Comparison of ENCODE assay signal across 39 cellular contexts in the genomic region with DNA sequence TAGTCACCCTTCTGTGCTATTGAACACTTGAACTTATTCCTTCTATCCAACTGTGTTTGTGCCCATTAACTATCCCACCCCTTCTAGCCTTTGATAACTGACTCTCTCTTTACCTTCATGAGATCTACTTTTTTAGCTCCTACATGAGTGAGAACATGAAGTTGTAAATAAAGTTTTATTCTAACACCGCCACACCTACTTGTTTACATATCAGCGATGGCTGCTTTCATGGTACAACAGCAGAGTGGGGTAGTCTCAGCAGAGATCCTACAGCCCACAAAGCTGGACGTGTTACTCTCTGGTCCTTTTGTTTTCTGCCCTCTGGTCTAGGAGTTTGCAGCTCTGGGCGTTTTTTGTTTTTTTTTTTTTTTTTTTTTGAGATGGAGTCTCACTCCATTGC. TPM values are rescaled to one million over a fixed set of nuclear protein-coding genes. Genes with fewer than 3 reads are reported as not detected.
"Had no signal": no experiment of that assay in that cellular context is flagged by ENCODE, and none has a peak within 500 bp of the region (broad histone marks: within the 10 kb centered on the region; RNA-seq: fewer than 3 reads in every experiment).

No MANE protein-coding gene starts in this region.

- FAIRE-seq: bronchial epithelial cell, TTC549 had no signal

- ATAC-seq: activated CD4-positive, alpha-beta T cell treated with anti-CD3 and anti-CD28 coated beads for 36 hours; activated CD4-positive, CD25-positive, alpha-beta regulatory T cell treated with anti-CD3 and anti-CD28 coated beads, Interleukin-2, amount 50 U/mL, for 24 hours; activated CD8-positive, alpha-beta memory T cell treated with anti-CD3 and anti-CD28 coated beads, Interleukin-2, amount 10 ng/mL, durations not matched to agents 7 days and 5 days; activated CD8-positive, alpha-beta T cell treated with anti-CD3 and anti-CD28 coated beads, Interleukin-2, amount 10 ng/mL, durations not matched to agents 7 days and 5 days; activated naive CD8-positive, alpha-beta T cell treated with anti-CD3 and anti-CD28 coated beads, Interleukin-2, amount 50 U/mL, for 24 hours had no signal

- H3K27me3 ChIP-seq: ascending aorta, cardiac muscle cell had no signal

- H3K27ac Mint-ChIP-seq: activated CD4-positive, alpha-beta memory T cell treated with anti-CD3 and anti-CD28 coated beads, Interleukin-2, amount 10 ng/mL, durations not matched to agents 7 days and 5 days; activated CD4-positive, alpha-beta T cell treated with anti-CD3 and anti-CD28 coated beads for 36 hours; activated CD4-positive, alpha-beta T cell treated with anti-CD3 and anti-CD28 coated beads, Interleukin-2, amount 10 ng/mL, durations not matched to agents 7 days and 5 days; activated CD8-positive, alpha-beta memory T cell treated with anti-CD3 and anti-CD28 coated beads, Interleukin-2, amount 10 ng/mL, durations not matched to agents 7 days and 5 days; activated CD8-positive, alpha-beta T cell treated with anti-CD3 and anti-CD28 coated beads, Interleukin-2, amount 10 ng/mL, durations not matched to agents 7 days and 5 days; activated naive CD4-positive, alpha-beta T cell treated with anti-CD3 and anti-CD28 coated beads, Interleukin-2, amount 50 U/mL, for 24 hours; activated naive CD8-positive, alpha-beta T cell; activated naive CD8-positive, alpha-beta T cell treated with anti-CD3 and anti-CD28 coated beads, Interleukin-2, amount 10 ng/mL, durations not matched to agents 7 days and 5 days; activated naive CD8-positive, alpha-beta T cell treated with anti-CD3 and anti-CD28 coated beads, Interleukin-2, amount 50 U/mL, for 24 hours; activated T-cell treated with anti-CD3 and anti-CD28 coated beads, Interleukin-2, amount 50 U/mL, for 24 hours; activated T-helper 2 cell treated with anti-CD3 and anti-CD28 coated beads, Interferon-gamma antibody, Interleukin-2, Interleukin-4, amounts not matched to agents 10 μg/mL and 5 μg/mL and 100 μg/mL, durations not matched to agents 14 hours and 24 hours and 36 hours; brain; T-helper 1 cell treated with Interleukin-12 subunit alpha and Interleukin-12 subunit beta and Interleukin-4 antibody, amounts not matched to agents 30 μg/mL and 1 μg/mL, for 36 hours; T-helper 2 cell treated with Interferon-gamma antibody and Interleukin-4, amounts not matched to agents 5 μg/mL and 100 μg/mL, for 36 hours had no signal

- H3K9me3 ChIP-seq: ascending aorta had no signal

- H3K4me1 Mint-ChIP-seq: activated CD4-positive, alpha-beta memory T cell treated with anti-CD3 and anti-CD28 coated beads, Interleukin-2, amount 10 ng/mL, durations not matched to agents 7 days and 5 days; activated CD4-positive, alpha-beta T cell treated with anti-CD3 and anti-CD28 coated beads for 36 hours; activated CD4-positive, alpha-beta T cell treated with anti-CD3 and anti-CD28 coated beads, Interleukin-2, amount 10 ng/mL, durations not matched to agents 7 days and 5 days; activated CD8-positive, alpha-beta memory T cell treated with anti-CD3 and anti-CD28 coated beads, Interleukin-2, amount 10 ng/mL, durations not matched to agents 7 days and 5 days; activated naive CD4-positive, alpha-beta T cell treated with anti-CD3 and anti-CD28 coated beads, Interleukin-2, amount 50 U/mL, for 24 hours; activated naive CD8-positive, alpha-beta T cell treated with anti-CD3 and anti-CD28 coated beads, Interleukin-2, amount 10 ng/mL, durations not matched to agents 7 days and 5 days; activated naive CD8-positive, alpha-beta T cell treated with anti-CD3 and anti-CD28 coated beads, Interleukin-2, amount 50 U/mL, for 24 hours; brain; central memory CD8-positive, alpha-beta T cell had no signal

- H3K9me3 Mint-ChIP-seq: activated CD4-positive, alpha-beta memory T cell treated with anti-CD3 and anti-CD28 coated beads, Interleukin-2, amount 10 ng/mL, durations not matched to agents 7 days and 5 days; activated CD4-positive, alpha-beta T cell treated with anti-CD3 and anti-CD28 coated beads, Interleukin-2, amount 10 ng/mL, durations not matched to agents 7 days and 5 days; activated naive CD4-positive, alpha-beta T cell treated with anti-CD3 and anti-CD28 coated beads, Interleukin-2, amount 50 U/mL, for 24 hours; activated naive CD8-positive, alpha-beta T cell treated with anti-CD3 and anti-CD28 coated beads, Interleukin-2, amount 10 ng/mL, durations not matched to agents 7 days and 5 days; activated naive CD8-positive, alpha-beta T cell treated with anti-CD3 and anti-CD28 coated beads, Interleukin-2, amount 50 U/mL, for 24 hours; activated T-cell treated with anti-CD3 and anti-CD28 coated beads, Interleukin-2, amount 50 U/mL, for 24 hours; activated T-helper 2 cell treated with anti-CD3 and anti-CD28 coated beads, Interferon-gamma antibody, Interleukin-2, Interleukin-4, amounts not matched to agents 10 μg/mL and 5 μg/mL and 100 μg/mL, durations not matched to agents 14 hours and 24 hours and 36 hours; central memory CD8-positive, alpha-beta T cell; T-helper 1 cell treated with Interleukin-12 subunit alpha and Interleukin-12 subunit beta and Interleukin-4 antibody, amounts not matched to agents 30 μg/mL and 1 μg/mL, for 36 hours; T-helper 2 cell treated with Interferon-gamma antibody and Interleukin-4, amounts not matched to agents 5 μg/mL and 100 μg/mL, for 36 hours had no signal

- H3K4me1 ChIP-seq: ascending aorta had no signal

- H3K27ac ChIP-seq: ascending aorta, cardiac muscle cell, VCaP had no signal

- H3K27me3 Mint-ChIP-seq: activated CD8-positive, alpha-beta memory T cell treated with anti-CD3 and anti-CD28 coated beads, Interleukin-2, amount 10 ng/mL, durations not matched to agents 7 days and 5 days; activated naive CD8-positive, alpha-beta T cell treated with anti-CD3 and anti-CD28 coated beads, Interleukin-2, amount 10 ng/mL, durations not matched to agents 7 days and 5 days had no signal

- H3K4me3 Mint-ChIP-seq: activated CD4-positive, alpha-beta memory T cell treated with anti-CD3 and anti-CD28 coated beads, Interleukin-2, amount 10 ng/mL, durations not matched to agents 7 days and 5 days; activated CD4-positive, alpha-beta T cell treated with anti-CD3 and anti-CD28 coated beads for 36 hours; activated CD4-positive, alpha-beta T cell treated with anti-CD3 and anti-CD28 coated beads, Interleukin-2, amount 10 ng/mL, durations not matched to agents 7 days and 5 days; activated CD8-positive, alpha-beta memory T cell treated with anti-CD3 and anti-CD28 coated beads, Interleukin-2, amount 10 ng/mL, durations not matched to agents 7 days and 5 days; activated CD8-positive, alpha-beta T cell treated with anti-CD3 and anti-CD28 coated beads, Interleukin-2, amount 10 ng/mL, durations not matched to agents 7 days and 5 days; activated naive CD4-positive, alpha-beta T cell treated with anti-CD3 and anti-CD28 coated beads, Interleukin-2, amount 50 U/mL, for 24 hours; activated naive CD8-positive, alpha-beta T cell; activated naive CD8-positive, alpha-beta T cell treated with anti-CD3 and anti-CD28 coated beads, Interleukin-2, amount 10 ng/mL, durations not matched to agents 7 days and 5 days; activated naive CD8-positive, alpha-beta T cell treated with anti-CD3 and anti-CD28 coated beads, Interleukin-2, amount 50 U/mL, for 24 hours; activated T-cell treated with anti-CD3 and anti-CD28 coated beads, Interleukin-2, amount 50 U/mL, for 24 hours; brain; central memory CD8-positive, alpha-beta T cell; T-helper 1 cell treated with Interleukin-12 subunit alpha and Interleukin-12 subunit beta and Interleukin-4 antibody, amounts not matched to agents 30 μg/mL and 1 μg/mL, for 36 hours; T-helper 2 cell treated with Interferon-gamma antibody and Interleukin-4, amounts not matched to agents 5 μg/mL and 100 μg/mL, for 36 hours had no signal

- H3K36me3 Mint-ChIP-seq: activated CD8-positive, alpha-beta memory T cell treated with anti-CD3 and anti-CD28 coated beads, Interleukin-2, amount 10 ng/mL, durations not matched to agents 7 days and 5 days; activated naive CD4-positive, alpha-beta T cell treated with anti-CD3 and anti-CD28 coated beads, Interleukin-2, amount 50 U/mL, for 24 hours; activated naive CD8-positive, alpha-beta T cell; activated naive CD8-positive, alpha-beta T cell treated with anti-CD3 and anti-CD28 coated beads, Interleukin-2, amount 10 ng/mL, durations not matched to agents 7 days and 5 days; brain had no signal

- DNase-seq: activated CD4-positive, alpha-beta memory T cell treated with anti-CD3 and anti-CD28 coated beads, Interleukin-2, amount 10 ng/mL, durations not matched to agents 7 days and 5 days; activated CD4-positive, alpha-beta T cell treated with anti-CD3 and anti-CD28 coated beads for 1 hour; activated CD4-positive, alpha-beta T cell treated with anti-CD3 and anti-CD28 coated beads for 36 hours; activated CD4-positive, alpha-beta T cell treated with anti-CD3 and anti-CD28 coated beads for 48 hours; activated CD4-positive, alpha-beta T cell treated with anti-CD3 and anti-CD28 coated beads, Interleukin-2, amount 10 ng/mL, durations not matched to agents 7 days and 5 days; activated CD4-positive, alpha-beta T cell treated with anti-CD3 and anti-CD28 coated beads, Interleukin-2, amount 50 U/mL, for 48 hours; activated CD4-positive, CD25-positive, alpha-beta regulatory T cell; activated CD8-positive, alpha-beta memory T cell treated with anti-CD3 and anti-CD28 coated beads for 24 hours; activated CD8-positive, alpha-beta memory T cell treated with anti-CD3 and anti-CD28 coated beads, Interleukin-2, amount 10 ng/mL, durations not matched to agents 7 days and 5 days; activated CD8-positive, alpha-beta memory T cell treated with anti-CD3 and anti-CD28 coated beads, Interleukin-2, amount 50 U/mL, for 48 hours; activated CD8-positive, alpha-beta T cell treated with anti-CD3 and anti-CD28 coated beads, Interleukin-2, amount 10 ng/mL, durations not matched to agents 7 days and 5 days; activated effector memory CD4-positive, alpha-beta T cell treated with Interleukin-2 at 50 U/mL for 16 hours; activated gamma-delta T cell; activated naive CD4-positive, alpha-beta T cell treated with Interleukin-2 at 50 U/mL for 16 hours; activated naive CD8-positive, alpha-beta T cell treated with anti-CD3 and anti-CD28 coated beads, Interleukin-2, amount 10 ng/mL, durations not matched to agents 7 days and 5 days; activated naive CD8-positive, alpha-beta T cell treated with anti-CD3 and anti-CD28 coated beads, Interleukin-2, amount 50 U/mL, for 24 hours; activated T-cell treated with anti-CD3 and anti-CD28 coated beads, Interleukin-2, amount 50 U/mL, for 24 hours; activated T-cell treated with anti-CD3 and anti-CD28 coated beads, Interleukin-2, amount 50 U/mL, for 48 hours; amygdala; anterior cingulate cortex; caudate nucleus; cerebellar nuclear complex; T-helper 2 cell; T-helper 9 cell had no signal

- H3K36me3 ChIP-seq: ascending aorta, cardiac muscle cell had no signal

- H3K4me3 ChIP-seq: ascending aorta, cardiac muscle cell had no signal

RNA-seq across cellular contexts. Expression of gene VSTM1, which starts 23.7 kb away (rescaled TPM):
- total RNA-seq: activated CD4-positive, alpha-beta memory T cell treated with anti-CD3 and anti-CD28 coated beads, Interleukin-2, amount 10 ng/mL, durations not matched to agents 7 days and 5 days; activated CD4-positive, alpha-beta T cell treated with anti-CD3 and anti-CD28 coated beads for 36 hours; activated CD4-positive, alpha-beta T cell treated with anti-CD3 and anti-CD28 coated beads, Interleukin-2, amount 10 ng/mL, durations not matched to agents 7 days and 5 days; activated CD8-positive, alpha-beta memory T cell treated with anti-CD3 and anti-CD28 coated beads, Interleukin-2, amount 10 ng/mL, durations not matched to agents 7 days and 5 days; activated CD8-positive, alpha-beta T cell treated with anti-CD3 and anti-CD28 coated beads, Interleukin-2, amount 10 ng/mL, durations not matched to agents 7 days and 5 days; activated naive CD8-positive, alpha-beta T cell treated with anti-CD3 and anti-CD28 coated beads, Interleukin-2, amount 10 ng/mL, durations not matched to agents 7 days and 5 days; activated T-helper 2 cell treated with anti-CD3 and anti-CD28 coated beads, Interferon-gamma antibody, Interleukin-2, Interleukin-4, amounts not matched to agents 10 μg/mL and 5 μg/mL and 100 μg/mL, durations not matched to agents 14 hours and 24 hours and 36 hours; ascending aorta; bronchial epithelial cell; cardiac muscle cell; chondrocyte had no signal
- polyA plus RNA-seq: cardiac muscle cell had no signal

RNA-seq across cellular contexts. Expression of gene TARM1, which starts 41.2 kb away (rescaled TPM):
- total RNA-seq: activated CD4-positive, alpha-beta memory T cell treated with anti-CD3 and anti-CD28 coated beads, Interleukin-2, amount 10 ng/mL, durations not matched to agents 7 days and 5 days; activated CD4-positive, alpha-beta T cell treated with anti-CD3 and anti-CD28 coated beads for 36 hours; activated CD4-positive, alpha-beta T cell treated with anti-CD3 and anti-CD28 coated beads, Interleukin-2, amount 10 ng/mL, durations not matched to agents 7 days and 5 days; activated CD8-positive, alpha-beta memory T cell treated with anti-CD3 and anti-CD28 coated beads, Interleukin-2, amount 10 ng/mL, durations not matched to agents 7 days and 5 days; activated CD8-positive, alpha-beta T cell treated with anti-CD3 and anti-CD28 coated beads, Interleukin-2, amount 10 ng/mL, durations not matched to agents 7 days and 5 days; activated naive CD8-positive, alpha-beta T cell treated with anti-CD3 and anti-CD28 coated beads, Interleukin-2, amount 10 ng/mL, durations not matched to agents 7 days and 5 days; activated T-helper 2 cell treated with anti-CD3 and anti-CD28 coated beads, Interferon-gamma antibody, Interleukin-2, Interleukin-4, amounts not matched to agents 10 μg/mL and 5 μg/mL and 100 μg/mL, durations not matched to agents 14 hours and 24 hours and 36 hours; ascending aorta; bronchial epithelial cell; cardiac muscle cell; chondrocyte had no signal
- polyA plus RNA-seq: adipose tissue, cardiac muscle cell had no signal

RNA-seq across cellular contexts. Expression of gene CACNG6, which starts 48.6 kb away (rescaled TPM):
- total RNA-seq: activated CD4-positive, alpha-beta memory T cell treated with anti-CD3 and anti-CD28 coated beads, Interleukin-2, amount 10 ng/mL, durations not matched to agents 7 days and 5 days; activated CD4-positive, alpha-beta T cell treated with anti-CD3 and anti-CD28 coated beads for 36 hours; activated CD4-positive, alpha-beta T cell treated with anti-CD3 and anti-CD28 coated beads, Interleukin-2, amount 10 ng/mL, durations not matched to agents 7 days and 5 days; activated CD8-positive, alpha-beta memory T cell treated with anti-CD3 and anti-CD28 coated beads, Interleukin-2, amount 10 ng/mL, durations not matched to agents 7 days and 5 days; activated CD8-positive, alpha-beta T cell treated with anti-CD3 and anti-CD28 coated beads, Interleukin-2, amount 10 ng/mL, durations not matched to agents 7 days and 5 days; activated naive CD8-positive, alpha-beta T cell treated with anti-CD3 and anti-CD28 coated beads, Interleukin-2, amount 10 ng/mL, durations not matched to agents 7 days and 5 days; activated T-helper 2 cell treated with anti-CD3 and anti-CD28 coated beads, Interferon-gamma antibody, Interleukin-2, Interleukin-4, amounts not matched to agents 10 μg/mL and 5 μg/mL and 100 μg/mL, durations not matched to agents 14 hours and 24 hours and 36 hours; ascending aorta; chondrocyte had no signal
- polyA plus RNA-seq: adipose tissue had no signal
